Comparison of ENCODE assay signal across 1 cellular context in the genomic region with DNA sequence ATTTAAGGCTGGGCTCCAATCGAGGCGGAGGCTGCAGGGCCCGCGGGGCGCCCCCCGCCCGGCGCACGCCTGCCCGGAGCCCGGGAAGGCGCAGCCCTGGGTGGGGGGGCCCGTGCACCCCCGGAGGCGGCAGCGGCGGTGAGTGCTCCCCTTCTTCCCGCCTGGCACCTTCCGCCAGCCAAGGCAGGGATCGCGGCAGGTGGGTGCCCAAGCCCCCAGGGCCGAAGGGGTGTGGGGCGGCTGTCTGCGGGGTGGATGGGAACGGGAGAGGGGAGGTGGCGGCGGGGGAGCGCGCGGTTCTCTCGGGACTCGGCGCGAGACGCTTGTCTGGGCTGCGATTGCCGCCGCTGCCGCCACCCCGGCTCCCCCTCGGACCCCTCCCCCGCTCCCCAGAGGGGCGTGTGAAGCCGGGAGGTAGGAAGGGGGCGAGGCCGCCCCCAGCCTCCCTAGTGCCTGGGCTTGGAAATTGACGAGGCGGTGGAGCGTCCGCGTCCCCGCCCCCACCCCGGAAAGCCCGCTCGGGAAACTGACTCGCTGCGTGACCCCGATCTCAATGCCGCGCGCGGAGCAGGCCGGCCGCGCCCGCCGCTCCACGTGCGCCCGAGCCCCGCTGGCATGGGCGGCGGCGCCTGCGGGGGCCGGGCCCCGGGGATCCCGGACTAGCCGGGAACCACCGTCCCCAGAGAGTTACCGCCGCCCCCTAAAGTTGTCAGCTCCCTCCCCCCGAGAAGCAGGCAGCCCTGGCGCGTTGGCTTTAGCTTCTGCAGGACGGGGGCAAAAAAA.
TF ChIP-seq lines count a peak whose summit lies in the region.

No MANE protein-coding gene starts in this region.

TF ChIP-seq in HepG2, 621 proteins besides CTCF, POLR2A, EP300 and RAD21 (continued from another document and continues in another):
- TF ChIP-seq ZBTB20 (CRISPR knock-in tag; IDR thresholded peaks at IDR 0.05; ENCODE audit: borderline replicate concordance, low read depth) (peak; percentile 41; the same call in 1 of the 2 replicates), ZNF850 (CRISPR knock-in tag; conservative IDR thresholded peaks at IDR 0.05) (no peak), ZHX2 (IDR thresholded peaks at IDR 0.05; ENCODE audit: low read depth) (no peak), ZHX2 (CRISPR knock-in tag; IDR thresholded peaks at IDR 0.05; ENCODE audit: borderline replicate concordance) (0 out of 2 replicates have a peak, but pooled peaks have one; percentile 21), ZNF33A (CRISPR knock-in tag; IDR thresholded peaks at IDR 0.05; ENCODE audit: borderline replicate concordance) (no peak), ZNF770 (CRISPR knock-in tag; IDR thresholded peaks at IDR 0.05) (peak; percentile 68; the same call in 1 of the 2 replicates), HNF4G (IDR thresholded peaks at IDR 0.05; ENCODE audit: borderline replicate concordance, low read depth, low read length) (no peak), HNF4G (CRISPR knock-in tag; IDR thresholded peaks at IDR 0.05; ENCODE audit: borderline replicate concordance, low read depth) (no peak), MTF2 (CRISPR knock-in tag; IDR thresholded peaks at IDR 0.05; ENCODE audit: borderline replicate concordance) (no peak), HHEX (CRISPR knock-in tag; IDR thresholded peaks at IDR 0.05) (no peak), ZNF207 (IDR thresholded peaks at IDR 0.05; ENCODE audit: borderline replicate concordance) (no peak), ZNF460 (CRISPR knock-in tag; IDR thresholded peaks at IDR 0.05; ENCODE audit: borderline replicate concordance) (no peak), HOXA5 (CRISPR knock-in tag; IDR thresholded peaks at IDR 0.05) (peak; percentile 61; the same call in 1 of the 2 replicates), SP1 (IDR thresholded peaks at IDR 0.05) (no peak), SP1 (CRISPR knock-in tag; IDR thresholded peaks at IDR 0.05) (no peak), ZNF552 (CRISPR knock-in tag; IDR thresholded peaks at IDR 0.05; ENCODE audit: borderline replicate concordance) (0 out of 2 replicates have a peak, but pooled peaks have one; percentile 51), ZNF792 (CRISPR knock-in tag; IDR thresholded peaks at IDR 0.05) (no peak), SMAD3 (CRISPR knock-in tag; IDR thresholded peaks at IDR 0.05) (no peak), ZNF660 (CRISPR knock-in tag; IDR thresholded peaks at IDR 0.05; ENCODE audit: borderline replicate concordance, low read depth) (0 out of 2 replicates have a peak, but pooled peaks have one; percentile 51), ZNF709 (CRISPR knock-in tag; IDR thresholded peaks at IDR 0.05) (0 out of 2 replicates have a peak, but pooled peaks have one; percentile 14), POLR2AphosphoS2 (IDR thresholded peaks at IDR 0.05; ENCODE audit: low read depth, low read length) (no peak), IKZF1 (IDR thresholded peaks at IDR 0.05) (no peak), ZNF768 (CRISPR knock-in tag; IDR thresholded peaks at IDR 0.05) (peak; percentile 56), ZNF143 (CRISPR knock-in tag; IDR thresholded peaks at IDR 0.05) (no peak), ZNF431 (CRISPR knock-in tag; IDR thresholded peaks at IDR 0.05; ENCODE audit: borderline replicate concordance, low read depth) (no peak), SMARCE1 (IDR thresholded peaks at IDR 0.05; ENCODE audit: borderline replicate concordance) (no peak), NONO (IDR thresholded peaks at IDR 0.05) (no peak), NONO (CRISPR knock-in tag; conservative IDR thresholded peaks at IDR 0.05) (peak; percentile 31; the same call in 1 of the 2 replicates), BHLHE40 (IDR thresholded peaks at IDR 0.05; ENCODE audit: low read length) (peak; percentile 33; the same call in 1 of the 2 replicates), ZNF350 (CRISPR knock-in tag; IDR thresholded peaks at IDR 0.05; ENCODE audit: borderline replicate concordance, low read depth) (no peak), ZNF337 (CRISPR knock-in tag; IDR thresholded peaks at IDR 0.05; ENCODE audit: borderline replicate concordance, low read depth) (no peak), GABPB1 (CRISPR knock-in tag; IDR thresholded peaks at IDR 0.05) (peak; percentile 47; the same call in 1 of the 2 replicates), HOXA9 (CRISPR knock-in tag; IDR thresholded peaks at IDR 0.05; ENCODE audit: borderline replicate concordance) (no peak; the same call in 1 of the 2 replicates), TCF7 (IDR thresholded peaks at IDR 0.05; ENCODE audit: low read depth) (no peak), CBX5 (CRISPR knock-in tag; IDR thresholded peaks at IDR 0.05; ENCODE audit: borderline replicate concordance) (no peak), PRMT3 (CRISPR knock-in tag; IDR thresholded peaks at IDR 0.05; ENCODE audit: borderline replicate concordance, low read depth) (no peak), AKAP8 (CRISPR knock-in tag; IDR thresholded peaks at IDR 0.05) (no peak), ZNF775 (CRISPR knock-in tag; IDR thresholded peaks at IDR 0.05; ENCODE audit: borderline replicate concordance) (no peak)
- TF ChIP-seq, protein P1, sequence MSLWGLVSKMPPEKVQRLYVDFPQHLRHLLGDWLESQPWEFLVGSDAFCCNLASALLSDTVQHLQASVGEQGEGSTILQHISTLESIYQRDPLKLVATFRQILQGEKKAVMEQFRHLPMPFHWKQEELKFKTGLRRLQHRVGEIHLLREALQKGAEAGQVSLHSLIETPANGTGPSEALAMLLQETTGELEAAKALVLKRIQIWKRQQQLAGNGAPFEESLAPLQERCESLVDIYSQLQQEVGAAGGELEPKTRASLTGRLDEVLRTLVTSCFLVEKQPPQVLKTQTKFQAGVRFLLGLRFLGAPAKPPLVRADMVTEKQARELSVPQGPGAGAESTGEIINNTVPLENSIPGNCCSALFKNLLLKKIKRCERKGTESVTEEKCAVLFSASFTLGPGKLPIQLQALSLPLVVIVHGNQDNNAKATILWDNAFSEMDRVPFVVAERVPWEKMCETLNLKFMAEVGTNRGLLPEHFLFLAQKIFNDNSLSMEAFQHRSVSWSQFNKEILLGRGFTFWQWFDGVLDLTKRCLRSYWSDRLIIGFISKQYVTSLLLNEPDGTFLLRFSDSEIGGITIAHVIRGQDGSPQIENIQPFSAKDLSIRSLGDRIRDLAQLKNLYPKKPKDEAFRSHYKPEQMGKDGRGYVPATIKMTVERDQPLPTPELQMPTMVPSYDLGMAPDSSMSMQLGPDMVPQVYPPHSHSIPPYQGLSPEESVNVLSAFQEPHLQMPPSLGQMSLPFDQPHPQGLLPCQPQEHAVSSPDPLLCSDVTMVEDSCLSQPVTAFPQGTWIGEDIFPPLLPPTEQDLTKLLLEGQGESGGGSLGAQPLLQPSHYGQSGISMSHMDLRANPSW (CRISPR knock-in tag; IDR thresholded peaks at IDR 0.05; ENCODE audit: borderline replicate concordance): no peak
- TF ChIP-seq, protein P2, sequence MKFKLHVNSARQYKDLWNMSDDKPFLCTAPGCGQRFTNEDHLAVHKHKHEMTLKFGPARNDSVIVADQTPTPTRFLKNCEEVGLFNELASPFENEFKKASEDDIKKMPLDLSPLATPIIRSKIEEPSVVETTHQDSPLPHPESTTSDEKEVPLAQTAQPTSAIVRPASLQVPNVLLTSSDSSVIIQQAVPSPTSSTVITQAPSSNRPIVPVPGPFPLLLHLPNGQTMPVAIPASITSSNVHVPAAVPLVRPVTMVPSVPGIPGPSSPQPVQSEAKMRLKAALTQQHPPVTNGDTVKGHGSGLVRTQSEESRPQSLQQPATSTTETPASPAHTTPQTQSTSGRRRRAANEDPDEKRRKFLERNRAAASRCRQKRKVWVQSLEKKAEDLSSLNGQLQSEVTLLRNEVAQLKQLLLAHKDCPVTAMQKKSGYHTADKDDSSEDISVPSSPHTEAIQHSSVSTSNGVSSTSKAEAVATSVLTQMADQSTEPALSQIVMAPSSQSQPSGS (CRISPR knock-in tag; IDR thresholded peaks at IDR 0.05): no peak
- TF ChIP-seq, protein P3, sequence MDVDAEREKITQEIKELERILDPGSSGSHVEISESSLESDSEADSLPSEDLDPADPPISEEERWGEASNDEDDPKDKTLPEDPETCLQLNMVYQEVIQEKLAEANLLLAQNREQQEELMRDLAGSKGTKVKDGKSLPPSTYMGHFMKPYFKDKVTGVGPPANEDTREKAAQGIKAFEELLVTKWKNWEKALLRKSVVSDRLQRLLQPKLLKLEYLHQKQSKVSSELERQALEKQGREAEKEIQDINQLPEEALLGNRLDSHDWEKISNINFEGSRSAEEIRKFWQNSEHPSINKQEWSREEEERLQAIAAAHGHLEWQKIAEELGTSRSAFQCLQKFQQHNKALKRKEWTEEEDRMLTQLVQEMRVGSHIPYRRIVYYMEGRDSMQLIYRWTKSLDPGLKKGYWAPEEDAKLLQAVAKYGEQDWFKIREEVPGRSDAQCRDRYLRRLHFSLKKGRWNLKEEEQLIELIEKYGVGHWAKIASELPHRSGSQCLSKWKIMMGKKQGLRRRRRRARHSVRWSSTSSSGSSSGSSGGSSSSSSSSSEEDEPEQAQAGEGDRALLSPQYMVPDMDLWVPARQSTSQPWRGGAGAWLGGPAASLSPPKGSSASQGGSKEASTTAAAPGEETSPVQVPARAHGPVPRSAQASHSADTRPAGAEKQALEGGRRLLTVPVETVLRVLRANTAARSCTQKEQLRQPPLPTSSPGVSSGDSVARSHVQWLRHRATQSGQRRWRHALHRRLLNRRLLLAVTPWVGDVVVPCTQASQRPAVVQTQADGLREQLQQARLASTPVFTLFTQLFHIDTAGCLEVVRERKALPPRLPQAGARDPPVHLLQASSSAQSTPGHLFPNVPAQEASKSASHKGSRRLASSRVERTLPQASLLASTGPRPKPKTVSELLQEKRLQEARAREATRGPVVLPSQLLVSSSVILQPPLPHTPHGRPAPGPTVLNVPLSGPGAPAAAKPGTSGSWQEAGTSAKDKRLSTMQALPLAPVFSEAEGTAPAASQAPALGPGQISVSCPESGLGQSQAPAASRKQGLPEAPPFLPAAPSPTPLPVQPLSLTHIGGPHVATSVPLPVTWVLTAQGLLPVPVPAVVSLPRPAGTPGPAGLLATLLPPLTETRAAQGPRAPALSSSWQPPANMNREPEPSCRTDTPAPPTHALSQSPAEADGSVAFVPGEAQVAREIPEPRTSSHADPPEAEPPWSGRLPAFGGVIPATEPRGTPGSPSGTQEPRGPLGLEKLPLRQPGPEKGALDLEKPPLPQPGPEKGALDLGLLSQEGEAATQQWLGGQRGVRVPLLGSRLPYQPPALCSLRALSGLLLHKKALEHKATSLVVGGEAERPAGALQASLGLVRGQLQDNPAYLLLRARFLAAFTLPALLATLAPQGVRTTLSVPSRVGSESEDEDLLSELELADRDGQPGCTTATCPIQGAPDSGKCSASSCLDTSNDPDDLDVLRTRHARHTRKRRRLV (CRISPR knock-in tag; IDR thresholded peaks at IDR 0.05): no peak; the same call in 1 of the 2 replicates
